In genomic region chr4:168817418-168817817, GRCh38 we compare ENCODE assay signal across 11 cellular contexts.
A peak's percentile ranks its signal among the peaks of the same experiment; 100 is the strongest.
DNase-seq lines count a peak whose midpoint lies in the region; ATAC-seq and TF ChIP-seq lines count a peak whose summit lies in the region.
"Had no signal": no experiment of that assay in that cellular context is flagged by ENCODE, and none has a peak within 500 bp of the region (broad histone marks: within the 10 kb centered on the region; RNA-seq: fewer than 3 reads in every experiment).

No MANE protein-coding gene starts in this region.

- no peaks in the 10 kb centered on the region for H3K27me3 ChIP-seq in GM23248 (replicated peaks; ENCODE audit: insufficient read depth)
- H3K27me3 ChIP-seq in hepatocyte, result no peaks in the 10 kb centered on the region
- H3K27me3 ChIP-seq in prostate gland (replicated peaks; ENCODE audit: insufficient read depth), result no peaks in the 10 kb centered on the region
- H3K27me3 ChIP-seq in right lobe of liver, result no peaks in the 10 kb centered on the region
- H3K27me3 ChIP-seq: BE2C had no signal

- ATAC-seq in right lobe of liver, result no peak
- ATAC-seq in HG02938 (IDR thresholded peaks at IDR 0.05; ENCODE audit: unreplicated experiment), result no peak
- no peak for ATAC-seq in GM18868 (IDR thresholded peaks at IDR 0.05; ENCODE audit: unreplicated experiment)

- H3K27ac ChIP-seq in GM23248 (no peak overlapping the region), VCaP (peak overlapping the region; percentile 15; the same call in 1 of the 2 replicates), hepatocyte (peak overlapping the region; percentile 88), prostate gland (peak overlapping the region; percentile 64 to 83), right lobe of liver (no peak overlapping the region)

- H4K20me1 ChIP-seq in GM23248 (ENCODE audit: insufficient read depth) (no peaks in the 10 kb centered on the region), hepatocyte (ENCODE audit: insufficient read depth, poor library complexity, severe bottlenecking) (no peaks in the 10 kb centered on the region)

- H3K9me2 ChIP-seq in GM23248 (ENCODE audit: insufficient read depth) (no peaks in the 10 kb centered on the region), hepatocyte (replicated peaks; ENCODE audit: insufficient read depth) (no peaks in the 10 kb centered on the region)

- no peaks in the 10 kb centered on the region for H3K36me3 ChIP-seq in GM23248 (ENCODE audit: low read depth)
- H3K36me3 ChIP-seq in hepatocyte (replicated peaks; ENCODE audit: insufficient read depth, low read depth), result no peaks in the 10 kb centered on the region
- H3K36me3 ChIP-seq in prostate gland, result no peaks in the 10 kb centered on the region
- no peaks in the 10 kb centered on the region for H3K36me3 ChIP-seq in right lobe of liver
- H3K36me3 ChIP-seq: BE2C had no signal

- H3K9me3 ChIP-seq in GM23248 (ENCODE audit: low read depth), result no peaks in the 10 kb centered on the region
- H3K9me3 ChIP-seq in hepatocyte (ENCODE audit: low read depth), result no peaks in the 10 kb centered on the region
- H3K9me3 ChIP-seq in prostate gland, result no peaks in the 10 kb centered on the region
- no peaks in the 10 kb centered on the region for H3K9me3 ChIP-seq in right lobe of liver
- H3K9me3 ChIP-seq: BE2C had no signal

- in situ Hi-C loops in GM23248 (cut with MboI), result no loop called here

- peaks cover 6% of the 10 kb centered on the region for H3F3A ChIP-seq in GM23248 (ENCODE audit: insufficient read depth)

- WGBS in GM23248 (ENCODE audit: low coverage in 1 of 2, low lambda C conversion rate in 2 of 2, missing lambda C conversion rate in 2 of 2), 2 experiments, result 48 to 62% methylated on average over 2 of the region's 2 CpGs
- 39% methylated on average over 2 of the region's 2 CpGs for WGBS in hepatocyte (ENCODE audit: low lambda C conversion rate, missing lambda C conversion rate)
- WGBS in prostate gland, result 36% methylated on average over 2 of the region's 2 CpGs
- 49% methylated on average over 2 of the region's 2 CpGs for WGBS in right lobe of liver (ENCODE audit: insufficient coverage, low coverage, low lambda C conversion rate, missing lambda C conversion rate)

- TF ChIP-seq POLR2A in prostate gland (IDR thresholded peaks at IDR 0.05), result no peak
- no peak for TF ChIP-seq POLR2A in right lobe of liver (IDR thresholded peaks at IDR 0.05)

- peak overlapping the region; percentile 53; the same call in 1 of the 2 replicates for H3K4me3 ChIP-seq in GM23248
- H3K4me3 ChIP-seq in hepatocyte, result peak overlapping the region; percentile 3
- H3K4me3 ChIP-seq in prostate gland, result no peak overlapping the region
- no peak overlapping the region for H3K4me3 ChIP-seq in right lobe of liver

- intact Hi-C loops in prostate gland (cut with DNase I), result loop anchor here (2.0 to 5.0 kb wide), 2 partner anchors 101 to 230 kb away; no protein-coding TSS in a partner anchor
- intact Hi-C loops in right lobe of liver (cut with DNase I), result no loop called here

- H3K4me1 ChIP-seq in GM23248 (ENCODE audit: insufficient read depth) (peaks cover 8% of the 10 kb centered on the region), hepatocyte (ENCODE audit: insufficient read depth) (peaks cover 19% of the 10 kb centered on the region), prostate gland (replicated peaks) (no peaks in the 10 kb centered on the region), right lobe of liver (peaks cover 0 to 6% (median 0%) of the 10 kb centered on the region in 4 donors)

- no peak for TF ChIP-seq CTCF in VCaP (conservative IDR thresholded peaks at IDR 0.05)
- TF ChIP-seq CTCF in hepatocyte (IDR thresholded peaks at IDR 0.05; ENCODE audit: poor library complexity), result no peak
- TF ChIP-seq CTCF in prostate gland (IDR thresholded peaks at IDR 0.05), result no peak
- no peak for TF ChIP-seq CTCF in right lobe of liver (IDR thresholded peaks at IDR 0.05)

- H3K79me2 ChIP-seq in GM23248 (ENCODE audit: insufficient read depth) (no peaks in the 10 kb centered on the region), hepatocyte (no peaks in the 10 kb centered on the region)

- H2AFZ ChIP-seq in GM23248 (peak overlapping the region; percentile 46), hepatocyte (peak overlapping the region; percentile 16)

- H3K9ac ChIP-seq in GM23248, result no peak overlapping the region

- peak overlapping the region; percentile 66 for H3K4me2 ChIP-seq in GM23248 (ENCODE audit: unreplicated experiment)
- H3K4me2 ChIP-seq in hepatocyte, result peak overlapping the region; percentile 75

- no peak for DNase-seq in GM23248
- DNase-seq in hepatocyte (ENCODE audit: low spot score), result no peak
- DNase-seq in prostate gland (ENCODE audit: low spot score), result no peak
- DNase-seq in right lobe of liver, result no peak
- DNase-seq in COLO668 (lab: John Stamatoyannopoulos, UW; ENCODE audit: unreplicated experiment), result no peak
- DNase-seq: activated CD4-positive, alpha-beta T cell treated with anti-CD3 and anti-CD28 coated beads, Interleukin-2, amount 50 U/mL, for 4 hours; stimulated activated CD4-positive, alpha-beta T cell treated with anti-CD3 and anti-CD28 coated beads, Interleukin-4, amount 100 ng/mL, for 24 hours had no signal

Comparison
In these comparisons a context has a peak if more than half of its experiments do, and no peak if none do; other contexts are left out.
1. H3K27ac ChIP-seq: peak in VCaP (single experiment), hepatocyte (single experiment) and prostate gland (2 of 2); none in GM23248 (single experiment) and right lobe of liver (0 of 3).
2. H3K4me3 ChIP-seq: peak in GM23248 (single experiment) and hepatocyte (single experiment); none in prostate gland (0 of 2) and right lobe of liver (0 of 3).